28 cellular contexts compared by ENCODE assay signal in the genomic region with DNA sequence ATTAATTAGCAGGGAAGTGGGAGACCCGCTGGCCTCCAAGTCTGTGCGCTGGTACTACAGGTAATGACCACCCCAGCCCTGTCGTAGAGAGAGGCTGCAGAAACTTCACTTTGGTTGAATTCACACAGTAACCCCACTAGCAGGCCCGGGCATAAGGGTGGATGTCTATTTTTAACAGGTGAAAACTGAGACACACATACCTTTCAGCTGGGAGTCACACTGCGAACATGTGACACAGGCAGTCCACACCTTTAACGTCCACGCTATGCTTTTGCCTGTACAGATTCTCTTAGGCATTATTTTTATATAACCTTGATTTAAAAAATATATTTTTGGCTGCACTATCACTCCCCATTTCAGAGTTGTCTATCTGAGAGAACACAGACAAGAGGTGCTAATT. TPM values are rescaled to one million over a fixed set of nuclear protein-coding genes. Genes with fewer than 3 reads are reported as not detected.
A peak's percentile ranks its signal among the peaks of the same experiment; 100 is the strongest.
DNase-seq lines count a peak whose midpoint lies in the region; ATAC-seq and TF ChIP-seq lines count a peak whose summit lies in the region.
"Had no signal": no experiment of that assay in that cellular context is flagged by ENCODE, and none has a peak within 500 bp of the region (broad histone marks: within the 10 kb centered on the region; RNA-seq: fewer than 3 reads in every experiment).

No MANE protein-coding gene starts in this region.

- H3K79me2 ChIP-seq in mammary epithelial cell (ENCODE audit: insufficient read depth, low read length) = peaks cover 62% of the 10 kb centered on the region
- H3K79me2 ChIP-seq: hepatocyte had no signal

- dilution Hi-C loops in mammary epithelial cell (cut with HindIII; ENCODE audit: low sequenced_read_pairs) = no loop called here

- ATAC-seq in Panc1 = no peak
- ATAC-seq in HG02970 (IDR thresholded peaks at IDR 0.05; ENCODE audit: low FRiP score, unreplicated experiment) = no peak
- no peak for ATAC-seq in GM19467 (IDR thresholded peaks at IDR 0.05; ENCODE audit: unreplicated experiment)
- ATAC-seq: activated CD4-positive, alpha-beta T cell treated with anti-CD3 and anti-CD28 coated beads for 36 hours; foreskin keratinocyte; stimulated activated effector memory CD8-positive, alpha-beta T cell treated with anti-CD3 and anti-CD28 coated beads, Interleukin-12 subunit alpha, Interleukin-12 subunit beta, amount 100 ng/mL, for 72 hours had no signal

- no peaks in the 10 kb centered on the region for H4K20me1 ChIP-seq in mammary epithelial cell (ENCODE audit: insufficient read depth, low read length)

- peaks cover 19% of the 10 kb centered on the region for H3K4me1 Mint-ChIP-seq in MCF 10A (ENCODE audit: insufficient read depth, unreplicated experiment)

- no peaks in the 10 kb centered on the region for H3K27me3 ChIP-seq in mammary epithelial cell (ENCODE audit: insufficient read depth, low read length)
- H3K27me3 ChIP-seq in Panc1 (ENCODE audit: control insufficient read depth, insufficient read depth, low read length) = no peaks in the 10 kb centered on the region
- peaks cover 9% of the 10 kb centered on the region for H3K27me3 ChIP-seq in layer of hippocampus (ENCODE audit: control insufficient read depth, insufficient read depth, low read length)
- H3K27me3 ChIP-seq in A673 (replicated peaks; ENCODE audit: insufficient read depth, low read depth, low read length, poor library complexity) = peaks cover 31% of the 10 kb centered on the region
- H3K27me3 ChIP-seq: foreskin keratinocyte, thyroid gland had no signal

- no peak overlapping the region for H3K4me3 Mint-ChIP-seq in MCF 10A (ENCODE audit: unreplicated experiment)
- H3K4me3 Mint-ChIP-seq: activated CD4-positive, alpha-beta T cell treated with anti-CD3 and anti-CD28 coated beads for 36 hours; activated naive CD4-positive, alpha-beta T cell treated with anti-CD3 and anti-CD28 coated beads, Interleukin-2, amount 50 U/mL, for 24 hours; H9; stimulated activated effector memory CD8-positive, alpha-beta T cell treated with anti-CD3 and anti-CD28 coated beads, Interleukin-12 subunit alpha, Interleukin-12 subunit beta, amount 100 ng/mL, for 72 hours had no signal

- no peaks in the 10 kb centered on the region for H3K9me3 Mint-ChIP-seq in MCF 10A (ENCODE audit: unreplicated experiment)
- H3K9me3 Mint-ChIP-seq: activated naive CD4-positive, alpha-beta T cell treated with anti-CD3 and anti-CD28 coated beads, Interleukin-2, amount 50 U/mL, for 24 hours; H9; immature natural killer cell; stimulated activated effector memory CD8-positive, alpha-beta T cell treated with anti-CD3 and anti-CD28 coated beads, Interleukin-12 subunit alpha, Interleukin-12 subunit beta, amount 100 ng/mL, for 72 hours had no signal

- peaks cover 21% of the 10 kb centered on the region for H3K4me1 ChIP-seq in mammary epithelial cell (ENCODE audit: insufficient read depth, low read length)
- H3K4me1 ChIP-seq in Panc1 (ENCODE audit: control insufficient read depth, insufficient read depth, low read length) = peaks cover 40% of the 10 kb centered on the region
- H3K4me1 ChIP-seq in A673 (ENCODE audit: insufficient read depth, low read length, poor library complexity, severe bottlenecking) = no peaks in the 10 kb centered on the region
- H3K4me1 ChIP-seq: BE2C, foreskin keratinocyte, thyroid gland had no signal

- no TSS peak for BruUV-seq in MCF 10A (replicated peaks; lab: Mats Ljungman, UMichigan)
- BruUV-seq in mammary epithelial cell (replicated peaks; lab: Mats Ljungman, UMichigan) = no TSS peak
- BruUV-seq in Panc1 (replicated peaks; lab: Mats Ljungman, UMichigan) = no TSS peak
- no TSS peak for BruUV-seq in A673 (replicated peaks; lab: Mats Ljungman, UMichigan)

- peaks cover 17% of the 10 kb centered on the region for H3K36me3 Mint-ChIP-seq in MCF 10A (ENCODE audit: insufficient read depth, unreplicated experiment)
- H3K36me3 Mint-ChIP-seq: activated naive CD4-positive, alpha-beta T cell treated with anti-CD3 and anti-CD28 coated beads, Interleukin-2, amount 50 U/mL, for 24 hours; immature natural killer cell; stimulated activated effector memory CD8-positive, alpha-beta T cell treated with anti-CD3 and anti-CD28 coated beads, Interleukin-12 subunit alpha, Interleukin-12 subunit beta, amount 100 ng/mL, for 72 hours had no signal

- in situ Hi-C loops in mammary epithelial cell (cut with MboI; ENCODE audit: low sequenced_read_pairs in 2 of 2) (loop anchor here (10.0 to 25.0 kb wide), 2 partner anchors 332 to 339 kb away; a partner anchor contains a TSS), Panc1 (cut with HindIII; ENCODE audit: low pct_unique_long_range_greater_than_20kb, low sequenced_read_pairs) (no loop called here)

- H3K4me2 ChIP-seq in mammary epithelial cell (ENCODE audit: insufficient read depth, low read depth, low read length) = no peak overlapping the region
- H3K4me2 ChIP-seq: hepatocyte had no signal

- no peaks in the 10 kb centered on the region for H3K27me3 Mint-ChIP-seq in MCF 10A (ENCODE audit: insufficient read depth, unreplicated experiment)

- H3K27ac ChIP-seq in mammary epithelial cell (ENCODE audit: insufficient read depth, low read depth, low read length) (no peak overlapping the region), Panc1 (ENCODE audit: low read length) (peak overlapping the region; percentile 99), layer of hippocampus (ENCODE audit: low read depth, low read length) (peak overlapping the region; percentile 78), A673 (ENCODE audit: low read depth, low read length, poor library complexity, severe bottlenecking) (no peak overlapping the region)
- H3K27ac ChIP-seq: foreskin keratinocyte, hepatocyte, left ventricle myocardium inferior, thyroid gland had no signal

- WGBS in mammary epithelial cell (ENCODE audit: low coverage, missing lambda C conversion rate) = 81% methylated on average over 7 of the region's 7 CpGs

- CTCF ChIA-PET in MCF 10A (lab: Yijun Ruan, JAX) = interaction anchor here (0.5 to 1.0 kb wide), 4 partner anchors 12 to 86 kb away, joined by 3 to 5 read pairs (median 4); no protein-coding TSS in a partner anchor
- CTCF ChIA-PET in mammary epithelial cell (lab: Charles Lee; ENCODE audit: low non-redundant PET) = no interaction called here
- CTCF ChIA-PET in Panc1 (lab: Charles Lee) = no interaction called here
- CTCF ChIA-PET in A673 (lab: Charles Lee) = no interaction called here

- intact Hi-C loops in MCF 10A (cut with micrococcal nuclease) = no loop called here
- intact Hi-C loops in mammary epithelial cell (cut with micrococcal nuclease) = no loop called here
- intact Hi-C loops in Panc1 (cut with micrococcal nuclease; ENCODE audit: unreplicated experiment) = no loop called here
- intact Hi-C loops in A673 (cut with micrococcal nuclease; ENCODE audit: unreplicated experiment) = no loop called here

- no peak overlapping the region for H2AFZ ChIP-seq in mammary epithelial cell (ENCODE audit: low read depth, low read length)
- H2AFZ ChIP-seq: hepatocyte had no signal

- H3K9ac ChIP-seq in mammary epithelial cell (ENCODE audit: insufficient read depth, low read length) = no peak overlapping the region

- peak overlapping the region; percentile 44 for H3K27ac Mint-ChIP-seq in MCF 10A (ENCODE audit: low read depth, unreplicated experiment)
- H3K27ac Mint-ChIP-seq: activated CD4-positive, alpha-beta T cell treated with anti-CD3 and anti-CD28 coated beads for 36 hours; activated naive CD4-positive, alpha-beta T cell treated with anti-CD3 and anti-CD28 coated beads, Interleukin-2, amount 50 U/mL, for 24 hours; H9; immature natural killer cell; stimulated activated effector memory CD8-positive, alpha-beta T cell treated with anti-CD3 and anti-CD28 coated beads, Interleukin-12 subunit alpha, Interleukin-12 subunit beta, amount 100 ng/mL, for 72 hours had no signal

- H3K4me3 ChIP-seq in mammary epithelial cell (replicated peaks in 1 of 3; ENCODE audit: insufficient read depth in 1 of 3, low read depth in 2 of 3, low read length in 3 of 3) = no peak overlapping the region
- H3K4me3 ChIP-seq in Panc1 (ENCODE audit: low read depth in 2 of 2, low read length in 2 of 2) = no peak overlapping the region
- H3K4me3 ChIP-seq in A673 (ENCODE audit: low read depth, low read length, poor library complexity, severe bottlenecking) = no peak overlapping the region
- H3K4me3 ChIP-seq: hepatocyte, left ventricle myocardium inferior, skin epidermis, thyroid gland had no signal

- H3K9me3 ChIP-seq in mammary epithelial cell (replicated peaks; ENCODE audit: insufficient read depth, low read length) (no peaks in the 10 kb centered on the region), Panc1 (ENCODE audit: control insufficient read depth, insufficient read depth, low read depth, low read length) (no peaks in the 10 kb centered on the region), A673 (ENCODE audit: low read depth, low read length, poor library complexity, severe bottlenecking) (no peaks in the 10 kb centered on the region)
- H3K9me3 ChIP-seq: BE2C, left ventricle myocardium inferior, thyroid gland had no signal

- POLR2A ChIA-PET in MCF 10A (lab: Yijun Ruan, JAX) (no interaction called here), Panc1 (lab: Charles Lee) (no interaction called here), A673 (lab: Charles Lee; ENCODE audit: low non-redundant PET) (interaction anchor here (0.7 kb wide), 1 partner anchor 276 kb away, joined by 3 read pairs; no protein-coding TSS in a partner anchor)

- DNase-seq in MCF 10A (ENCODE audit: unreplicated experiment) = no peak
- DNase-seq in mammary epithelial cell = no peak
- DNase-seq in Panc1 (ENCODE audit: low read depth, low spot score) = no peak
- no peak for DNase-seq in glomerular visceral epithelial cell (ENCODE audit: extremely low spot score)
- DNase-seq in A673 (ENCODE audit: low spot score) = no peak
- DNase-seq: activated CD4-positive, alpha-beta T cell treated with anti-CD3 and anti-CD28 coated beads for 36 hours; BE2C; effector CD8-positive, alpha-beta T cell; erythroblast; foreskin keratinocyte; H9; immature natural killer cell; KG1; left ventricle myocardium inferior; NCI-H1694; NCI-H526 treated with DMSO at 0.1 percent for 48 hours; OCI-M1; SHP77 treated with DMSO at 0.1 percent for 48 hours; stimulated activated CD4-positive, alpha-beta T cell treated with anti-CD3 and anti-CD28 coated beads, Interleukin-2, amount 100 ng/mL, for 24 hours; thyroid gland had no signal

- TF ChIP-seq CTCF in MCF 10A (IDR thresholded peaks at IDR 0.05; ENCODE audit: unreplicated experiment) (no peak), mammary epithelial cell (conservative IDR thresholded peaks at IDR 0.05 in 1 of 2, IDR thresholded peaks at IDR 0.05 in 1 of 2; ENCODE audit: extremely low read depth in 1 of 2, insufficient read depth in 1 of 2, low read depth in 1 of 2, low read length in 2 of 2) (no peak), Panc1 (IDR thresholded peaks at IDR 0.05) (no peak), A673 (conservative IDR thresholded peaks at IDR 0.05; ENCODE audit: low read depth, low read length) (no peak)

- peaks cover 14% of the 10 kb centered on the region for H3K36me3 ChIP-seq in mammary epithelial cell (ENCODE audit: insufficient read depth, low read length)
- H3K36me3 ChIP-seq in Panc1 (ENCODE audit: control insufficient read depth, insufficient read depth, low read length) = peaks cover 15% of the 10 kb centered on the region
- H3K36me3 ChIP-seq in A673 (ENCODE audit: insufficient read depth, low read length, poor library complexity, severe bottlenecking) = no peaks in the 10 kb centered on the region
- H3K36me3 ChIP-seq: BE2C, thyroid gland had no signal

RNA-seq across cellular contexts. Expression of a gene that starts 3.9 kb away (rescaled TPM):
- total RNA-seq in MCF 10A (2022) (15.4 and 18.0 TPM in 2 replicates), mammary epithelial cell (10 to 100 TPM; 11.8 to 24.0 TPM), Panc1 (2021; ENCODE audit: unreplicated experiment) (88.0 TPM), A673 (2021) (7.7 TPM in 2 replicates)
- 7.7 TPM for polyA plus RNA-seq in mammary epithelial cell
- polyA minus RNA-seq in mammary epithelial cell = 16.7 TPM
- 55.0 TPM for polyA plus RNA-seq in Panc1 (2012; ENCODE audit: insufficient read length)

RNA-seq across cellular contexts. Expression of a gene that starts 43.4 kb away (rescaled TPM):
- total RNA-seq in MCF 10A (2022) (3.4 and 4.3 TPM in 2 replicates), mammary epithelial cell (100 to 1,000 TPM; 284 to 347 TPM), Panc1 (2021; ENCODE audit: unreplicated experiment) (143 TPM), A673 (2021) (0.19 and 0.50 TPM in 2 replicates)
- polyA plus RNA-seq in mammary epithelial cell = 430 TPM
- polyA minus RNA-seq in mammary epithelial cell = 896 TPM
- 320 TPM for polyA plus RNA-seq in Panc1 (2012; ENCODE audit: insufficient read length)
- total RNA-seq: activated CD4-positive, alpha-beta T cell treated with anti-CD3 and anti-CD28 coated beads for 36 hours; activated CD8-positive, alpha-beta memory T cell treated with anti-CD3 and anti-CD28 coated beads for 36 hours had no signal
- polyA plus RNA-seq: immature natural killer cell had no signal

Comparison
In these comparisons a context has a peak if more than half of its experiments do, and no peak if none do; other contexts are left out.
1. RNA of a gene that starts 43.4 kb away (total RNA-seq): 284 to 347 TPM in mammary epithelial cell and 143 TPM in Panc1 (single experiment); 3.4 to 4.3 TPM in MCF 10A and 0.19 to 0.50 TPM in A673; every median in the first group is over 10 times any median in the second.
2. H3K27ac ChIP-seq: peak in Panc1 (single experiment) and layer of hippocampus (single experiment); none in mammary epithelial cell (single experiment) and A673 (single experiment).